In the genomic region with DNA sequence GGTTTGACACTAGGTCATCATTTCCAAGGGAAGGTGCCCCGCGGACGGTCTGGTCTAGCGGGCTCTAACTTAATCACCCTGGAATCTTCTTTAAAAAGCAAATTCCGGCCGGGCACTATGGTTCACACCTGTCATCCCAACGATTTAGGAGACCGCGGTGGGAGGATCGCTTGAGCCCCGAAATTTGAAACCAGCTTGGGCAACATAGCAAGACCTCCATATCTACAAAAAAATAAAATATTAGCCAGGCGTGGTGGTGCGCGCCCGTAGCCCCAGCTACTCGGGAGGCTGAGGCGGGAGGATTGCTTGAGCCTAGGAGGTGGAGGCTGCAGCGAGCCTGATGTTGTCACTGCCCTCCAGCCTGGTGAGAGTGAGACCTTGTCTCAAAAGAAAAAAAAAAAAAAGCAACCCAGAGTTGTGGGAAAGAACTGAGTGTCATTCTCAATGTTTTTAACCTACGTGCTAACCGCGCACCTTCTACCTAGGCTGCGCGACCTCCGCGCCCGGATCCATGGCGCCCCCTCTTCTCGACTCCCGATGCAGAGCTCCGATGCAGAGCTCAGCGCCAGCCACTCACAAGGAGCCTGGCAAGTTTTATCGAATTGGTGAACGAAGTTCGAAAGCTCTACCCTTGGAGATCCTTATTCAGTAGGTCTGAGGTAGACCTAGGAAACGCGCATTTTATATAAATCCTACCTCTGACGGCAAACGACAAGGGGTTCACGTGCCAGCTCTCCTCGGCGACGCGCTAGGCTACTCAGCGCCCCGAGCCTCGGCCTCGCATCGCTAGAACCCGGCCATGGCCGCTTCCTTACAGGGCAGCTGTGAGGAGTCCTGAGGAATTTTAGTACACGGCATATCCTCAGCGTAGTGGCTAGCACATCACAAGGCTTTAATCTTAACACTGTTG, we compare ENCODE assay signal across 1 cellular context.
TF ChIP-seq lines count a peak whose summit lies in the region.

No MANE protein-coding gene starts in this region.

TF ChIP-seq in K562, 482 proteins besides CTCF, POLR2A, EP300 and RAD21 (continued from another document):
- TF ChIP-seq FOS (IDR thresholded peaks at IDR 0.05; ENCODE audit: extremely low read depth, insufficient read length): no peak
- TF ChIP-seq ZBED1 (IDR thresholded peaks at IDR 0.05): no peak
- TF ChIP-seq, protein P1, sequence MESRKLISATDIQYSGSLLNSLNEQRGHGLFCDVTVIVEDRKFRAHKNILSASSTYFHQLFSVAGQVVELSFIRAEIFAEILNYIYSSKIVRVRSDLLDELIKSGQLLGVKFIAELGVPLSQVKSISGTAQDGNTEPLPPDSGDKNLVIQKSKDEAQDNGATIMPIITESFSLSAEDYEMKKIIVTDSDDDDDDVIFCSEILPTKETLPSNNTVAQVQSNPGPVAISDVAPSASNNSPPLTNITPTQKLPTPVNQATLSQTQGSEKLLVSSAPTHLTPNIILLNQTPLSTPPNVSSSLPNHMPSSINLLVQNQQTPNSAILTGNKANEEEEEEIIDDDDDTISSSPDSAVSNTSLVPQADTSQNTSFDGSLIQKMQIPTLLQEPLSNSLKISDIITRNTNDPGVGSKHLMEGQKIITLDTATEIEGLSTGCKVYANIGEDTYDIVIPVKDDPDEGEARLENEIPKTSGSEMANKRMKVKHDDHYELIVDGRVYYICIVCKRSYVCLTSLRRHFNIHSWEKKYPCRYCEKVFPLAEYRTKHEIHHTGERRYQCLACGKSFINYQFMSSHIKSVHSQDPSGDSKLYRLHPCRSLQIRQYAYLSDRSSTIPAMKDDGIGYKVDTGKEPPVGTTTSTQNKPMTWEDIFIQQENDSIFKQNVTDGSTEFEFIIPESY (CRISPR knock-in tag; IDR thresholded peaks at IDR 0.05): 0 out of 2 replicates have a peak, but pooled peaks have one; percentile 49
- TF ChIP-seq TEAD1 (CRISPR knock-in tag; IDR thresholded peaks at IDR 0.05): 0 out of 4 replicates have a peak, but pooled peaks of 1 of the 2 experiments have one; percentile 11
- TF ChIP-seq SRSF1 (IDR thresholded peaks at IDR 0.05; ENCODE audit: low read depth, low read length): no peak
- 0 out of 2 replicates have a peak, but pooled peaks have one; percentile 15 for TF ChIP-seq SMAD4 (CRISPR knock-in tag; conservative IDR thresholded peaks at IDR 0.05)
- TF ChIP-seq PCBP2 (IDR thresholded peaks at IDR 0.05; ENCODE audit: low read depth, low read length, poor library complexity, severe bottlenecking): no peak
